ENCODE assay signal across 16 cellular contexts in genomic region chr5:93120771-93121170, GRCh38.
DNase-seq lines count a peak whose midpoint lies in the region; ATAC-seq, FAIRE-seq and TF ChIP-seq lines count a peak whose summit lies in the region.
"Had no signal": no experiment of that assay in that cellular context is flagged by ENCODE, and none has a peak within 500 bp of the region (broad histone marks: within the 10 kb centered on the region; RNA-seq: fewer than 3 reads in every experiment).

No MANE protein-coding gene starts in this region.

- no peaks in the 10 kb centered on the region for H3K27me3 Mint-ChIP-seq in neural progenitor cell (ENCODE audit: insufficient read depth, low read depth)
- H3K27me3 Mint-ChIP-seq in activated T-helper 1 cell treated with anti-CD3 and anti-CD28 coated beads, Interleukin-12 subunit alpha, Interleukin-12 subunit beta, Interleukin-2, Interleukin-4 antibody, amounts not matched to agents 30 ng/mL and 10 ng/mL and 1 ng/mL, durations not matched to agents 14 hours and 24 hours and 36 hours (ENCODE audit: insufficient read depth) = no peaks in the 10 kb centered on the region
- H3K27me3 Mint-ChIP-seq: CD4-positive, alpha-beta memory T cell had no signal

- H4K20me1 ChIP-seq in neural progenitor cell (ENCODE audit: low read depth) = no peaks in the 10 kb centered on the region

- TF ChIP-seq CTCF in left lung (IDR thresholded peaks at IDR 0.05) (no peak), neural progenitor cell (IDR thresholded peaks at IDR 0.05) (no peak)

- H3K4me2 ChIP-seq in neural progenitor cell = no peak overlapping the region
- H3K4me2 ChIP-seq: GM23338 had no signal

- no peak overlapping the region for H3K27ac ChIP-seq in left lung
- no peak overlapping the region for H3K27ac ChIP-seq in neural progenitor cell

- no peak overlapping the region for H3K27ac Mint-ChIP-seq in neural progenitor cell
- no peak overlapping the region for H3K27ac Mint-ChIP-seq in activated T-helper 1 cell treated with anti-CD3 and anti-CD28 coated beads, Interleukin-12 subunit alpha, Interleukin-12 subunit beta, Interleukin-2, Interleukin-4 antibody, amounts not matched to agents 30 ng/mL and 10 ng/mL and 1 ng/mL, durations not matched to agents 14 hours and 24 hours and 36 hours
- H3K27ac Mint-ChIP-seq: CD14-positive monocyte; CD4-positive, alpha-beta memory T cell; GM23338 had no signal

- H3K4me1 Mint-ChIP-seq in neural progenitor cell = peaks cover 20% of the 10 kb centered on the region
- no peaks in the 10 kb centered on the region for H3K4me1 Mint-ChIP-seq in activated T-helper 1 cell treated with anti-CD3 and anti-CD28 coated beads, Interleukin-12 subunit alpha, Interleukin-12 subunit beta, Interleukin-2, Interleukin-4 antibody, amounts not matched to agents 30 ng/mL and 10 ng/mL and 1 ng/mL, durations not matched to agents 14 hours and 24 hours and 36 hours (ENCODE audit: low read depth)
- H3K4me1 Mint-ChIP-seq: CD14-positive monocyte; CD4-positive, alpha-beta memory T cell had no signal

- peak overlapping the region; percentile 51 for H2AFZ ChIP-seq in neural progenitor cell (replicated peaks)
- H2AFZ ChIP-seq: GM23338 had no signal

- H3K79me2 ChIP-seq in neural progenitor cell (ENCODE audit: low read depth) = no peaks in the 10 kb centered on the region

- H3K4me1 ChIP-seq in left lung (no peaks in the 10 kb centered on the region), neural progenitor cell (peaks cover 16% of the 10 kb centered on the region)
- H3K4me1 ChIP-seq: BE2C had no signal

- H3K4me3 ChIP-seq in left lung (no peak overlapping the region), neural progenitor cell (no peak overlapping the region)
- H3K4me3 ChIP-seq: GM23338 had no signal

- TF ChIP-seq POLR2A in GM12891 (IDR thresholded peaks at IDR 0.05; ENCODE audit: low read depth, low read length) = no peak

- no peak overlapping the region for H3K4me3 Mint-ChIP-seq in neural progenitor cell
- H3K4me3 Mint-ChIP-seq in activated T-helper 1 cell treated with anti-CD3 and anti-CD28 coated beads, Interleukin-12 subunit alpha, Interleukin-12 subunit beta, Interleukin-2, Interleukin-4 antibody, amounts not matched to agents 30 ng/mL and 10 ng/mL and 1 ng/mL, durations not matched to agents 14 hours and 24 hours and 36 hours = no peak overlapping the region
- H3K4me3 Mint-ChIP-seq: CD14-positive monocyte; CD4-positive, alpha-beta memory T cell; GM23338 had no signal

- no peak overlapping the region for H3K9ac ChIP-seq in neural progenitor cell

- H3K9me3 ChIP-seq in left lung (no peaks in the 10 kb centered on the region), neural progenitor cell (ENCODE audit: low read depth) (no peaks in the 10 kb centered on the region)
- H3K9me3 ChIP-seq: BE2C had no signal

- H3F3A ChIP-seq in neural progenitor cell (ENCODE audit: low read depth) = peaks cover 5% of the 10 kb centered on the region

- H3K27me3 ChIP-seq in left lung (no peaks in the 10 kb centered on the region), neural progenitor cell (no peaks in the 10 kb centered on the region)
- H3K27me3 ChIP-seq: BE2C had no signal

- FAIRE-seq in GM12891 (lab: Jason Lieb, UNC) = no peak

- peak; percentile 33 for ATAC-seq in left lung

- DNase-seq in GM12891 (ENCODE audit: insufficient read length, low spot score) (no peak), NCI-H69 (lab: John Stamatoyannopoulos, UW) (peak; percentile 31), left lung (no peak), neural progenitor cell (ENCODE audit: low spot score) (no peak), head of caudate nucleus (no peak), NCI-H524 treated with DMSO at 0.1 percent for 48 hours (lab: John Stamatoyannopoulos, UW) (no peak)
- DNase-seq in activated T-helper 1 cell treated with anti-CD3 and anti-CD28 coated beads, Interleukin-12 subunit alpha, Interleukin-12 subunit beta, Interleukin-2, Interleukin-4 antibody, amounts not matched to agents 30 ng/mL and 10 ng/mL and 1 ng/mL, durations not matched to agents 14 hours and 24 hours and 36 hours (ENCODE audit: low spot score) = no peak
- DNase-seq: ACHN; BE2C; CD4-positive, alpha-beta memory T cell; DMS153; DMS79; GDM1; H7 had no signal

- H3K36me3 Mint-ChIP-seq in neural progenitor cell = no peaks in the 10 kb centered on the region
- no peaks in the 10 kb centered on the region for H3K36me3 Mint-ChIP-seq in activated T-helper 1 cell treated with anti-CD3 and anti-CD28 coated beads, Interleukin-12 subunit alpha, Interleukin-12 subunit beta, Interleukin-2, Interleukin-4 antibody, amounts not matched to agents 30 ng/mL and 10 ng/mL and 1 ng/mL, durations not matched to agents 14 hours and 24 hours and 36 hours (ENCODE audit: low read depth)
- H3K36me3 Mint-ChIP-seq: CD14-positive monocyte; CD4-positive, alpha-beta memory T cell had no signal

- H3K9me3 Mint-ChIP-seq in neural progenitor cell = no peaks in the 10 kb centered on the region
- no peaks in the 10 kb centered on the region for H3K9me3 Mint-ChIP-seq in activated T-helper 1 cell treated with anti-CD3 and anti-CD28 coated beads, Interleukin-12 subunit alpha, Interleukin-12 subunit beta, Interleukin-2, Interleukin-4 antibody, amounts not matched to agents 30 ng/mL and 10 ng/mL and 1 ng/mL, durations not matched to agents 14 hours and 24 hours and 36 hours
- H3K9me3 Mint-ChIP-seq: GM23338 had no signal

- intact Hi-C loops in left lung (cut with DNase I) (no loop called here), head of caudate nucleus (cut with DNase I) (no loop called here)
- intact Hi-C loops in activated T-helper 1 cell treated with anti-CD3 and anti-CD28 coated beads, Interleukin-12 subunit alpha, Interleukin-12 subunit beta, Interleukin-2, Interleukin-4 antibody, amounts not matched to agents 30 ng/mL and 10 ng/mL and 1 ng/mL, durations not matched to agents 14 hours and 24 hours and 36 hours (cut with micrococcal nuclease) = no loop called here

- no peaks in the 10 kb centered on the region for H3K36me3 ChIP-seq in left lung
- no peaks in the 10 kb centered on the region for H3K36me3 ChIP-seq in neural progenitor cell
- H3K36me3 ChIP-seq: BE2C had no signal

TF ChIP-seq in GM12891, 5 proteins besides CTCF, POLR2A, EP300 and RAD21:
- no peak for TF ChIP-seq PAX5 (IDR thresholded peaks at IDR 0.05; ENCODE audit: insufficient read depth, low read length, severe bottlenecking)
- TF ChIP-seq TAF1 (IDR thresholded peaks at IDR 0.05; ENCODE audit: low read depth, low read length) = no peak
- TF ChIP-seq POLR2AphosphoS5 (IDR thresholded peaks at IDR 0.05; ENCODE audit: low read depth, low read length) = no peak
- TF ChIP-seq POU2F2 (IDR thresholded peaks at IDR 0.05; ENCODE audit: low read depth, low read length) = no peak
- TF ChIP-seq SPI1 (IDR thresholded peaks at IDR 0.05; ENCODE audit: low read depth, low read length) = 0 out of 2 replicates have a peak, but pooled peaks have one; percentile 3
